In genomic region chr1:223859037-223859436, GRCh38 we compare ENCODE assay signal across 24 cellular contexts.
"Had no signal": no experiment of that assay in that cellular context is flagged by ENCODE, and none has a peak within 500 bp of the region (broad histone marks: within the 10 kb centered on the region; RNA-seq: fewer than 3 reads in every experiment).

No MANE protein-coding gene starts in this region.

- ATAC-seq: psoas muscle; right cardiac atrium; right lobe of liver; stimulated activated effector memory CD8-positive, alpha-beta T cell treated with anti-CD3 and anti-CD28 coated beads, Interleukin-12 subunit alpha, Interleukin-12 subunit beta, amount 100 ng/mL, for 72 hours; stimulated activated naive B cell treated with anti-CD40 and anti-IgM and Interleukin-4, amounts not matched to agents 10 μg/mL and 1 μg/mL and 100 μg/mL, for 72 hours had no signal

- DNase-seq: occipital lobe; ovary; posterior cingulate gyrus; psoas muscle; right cardiac atrium; right lobe of liver; sigmoid colon; small intestine; stimulated activated CD4-positive, alpha-beta T cell treated with anti-CD3 and anti-CD28 coated beads, Interleukin-15, amount 100 ng/mL, for 24 hours; stimulated activated CD4-positive, alpha-beta T cell treated with anti-CD3 and anti-CD28 coated beads, Interleukin-2, amount 100 ng/mL, for 24 hours; stimulated activated CD4-positive, alpha-beta T cell treated with anti-CD3 and anti-CD28 coated beads, Interleukin-2, amount 100 ng/mL, for 48 hours; stimulated activated CD4-positive, alpha-beta T cell treated with anti-CD3 and anti-CD28 coated beads, Interleukin-4, amount 100 ng/mL, for 24 hours; stimulated activated naive B cell treated with anti-CD40 and anti-IgM and Interleukin-4, amounts not matched to agents 10 μg/mL and 1 μg/mL and 100 μg/mL, for 72 hours; stimulated activated naive CD4-positive, alpha-beta T cell treated with Interleukin-2 at 50 U/mL for 16 hours; stomach; thyroid gland; trophoblast cell; upper lobe of left lung had no signal

- H3K27ac ChIP-seq: neural progenitor cell, ovary, parathyroid adenoma, psoas muscle, right lobe of liver, sigmoid colon, stomach, thoracic aorta, thyroid gland, tibial nerve, upper lobe of left lung, vagina had no signal
